Comparison of ENCODE assay signal across 21 cellular contexts in genomic region chr11:69959461-69959860, GRCh38.
"Had no signal": no experiment of that assay in that cellular context is flagged by ENCODE, and none has a peak within 500 bp of the region (broad histone marks: within the 10 kb centered on the region; RNA-seq: fewer than 3 reads in every experiment).

No MANE protein-coding gene starts in this region.

- DNase-seq: Kasumi-1, MM.1S, NCI-H1092 treated with DMSO at 0.1 percent for 48 hours, NCI-H1436, NCI-H187, NCI-H2029, NCI-H2081 treated with DMSO at 0.1 percent for 48 hours, NCI-H2171, NCI-H226, NCI-H446, NCI-H510A, NCI-H524 treated with DMSO at 0.1 percent for 48 hours, NCI-H69, NCI-H774, SIG-M5 had no signal

- H3K4me3 Mint-ChIP-seq: IgD-negative memory B cell had no signal

- H3K36me3 Mint-ChIP-seq: IgD-negative memory B cell had no signal

- FAIRE-seq: HepG2, K562 had no signal

- H3K9me3 ChIP-seq: SJSA1 had no signal

- H3K36me3 ChIP-seq: SJSA1 had no signal

- H3K27ac ChIP-seq: KMS-11, SK-N-MC had no signal

- H3K27me3 ChIP-seq: SJSA1 had no signal

- H3K9ac ChIP-seq: KMS-11 had no signal

- H3K4me1 Mint-ChIP-seq: IgD-negative memory B cell had no signal

- H3K27ac Mint-ChIP-seq: IgD-negative memory B cell had no signal

- H3K4me3 ChIP-seq: K562, SJSA1, SK-N-MC had no signal
